In the genomic region with DNA sequence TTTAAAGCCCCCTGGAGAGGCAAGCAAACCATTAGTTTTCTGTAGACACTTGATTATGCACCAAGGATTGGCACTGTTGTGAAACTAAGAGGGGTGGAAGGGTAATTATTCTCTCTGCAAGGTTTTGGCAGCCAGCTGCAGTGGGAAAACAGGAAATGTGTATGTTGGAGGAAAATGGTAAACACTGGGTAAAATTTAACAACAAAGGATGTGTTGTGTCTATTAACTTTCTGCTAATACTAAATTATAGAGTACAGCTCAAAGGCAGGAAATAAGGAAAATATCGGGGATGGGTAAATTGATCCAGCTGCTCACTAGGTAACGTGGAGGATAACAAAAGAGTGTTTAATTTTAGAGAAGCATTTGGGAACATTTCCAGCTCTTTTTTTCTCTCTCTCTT, we compare ENCODE assay signal across 21 cellular contexts. TPM values are rescaled to one million over a fixed set of nuclear protein-coding genes. Genes with fewer than 3 reads are reported as not detected.
DNase-seq lines count a peak whose midpoint lies in the region; ATAC-seq, FAIRE-seq and TF ChIP-seq lines count a peak whose summit lies in the region.
"Had no signal": no experiment of that assay in that cellular context is flagged by ENCODE, and none has a peak within 500 bp of the region (broad histone marks: within the 10 kb centered on the region; RNA-seq: fewer than 3 reads in every experiment).

No MANE protein-coding gene starts in this region.

- no peak overlapping the region for H2AFZ ChIP-seq in endothelial cell of umbilical vein (ENCODE audit: low read depth, low read length)
- H2AFZ ChIP-seq in neuronal stem cell (ENCODE audit: low read length): no peak overlapping the region

- H3K27ac ChIP-seq in endothelial cell of umbilical vein (ENCODE audit: insufficient read depth, low read depth, low read length) (no peak overlapping the region), uterus (peak overlapping the region; percentile 26 to 45), neuronal stem cell (replicated peaks; ENCODE audit: low read length) (no peak overlapping the region)
- H3K27ac ChIP-seq: HL-60, KMS-11 had no signal

- dilution Hi-C loops in endothelial cell of umbilical vein (cut with MboI; ENCODE audit: extremely low pct_ligation_motif_present, low sequenced_read_pairs): no loop called here

- H3K4me2 ChIP-seq in endothelial cell of umbilical vein (ENCODE audit: insufficient read depth, low read length) (no peak overlapping the region), neuronal stem cell (ENCODE audit: insufficient read depth, low read length, poor library complexity, severe bottlenecking) (no peak overlapping the region)
- H3K4me2 ChIP-seq: KMS-11 had no signal

- H3K4me1 ChIP-seq in endothelial cell of umbilical vein (ENCODE audit: control insufficient read depth, extremely low read depth, insufficient read depth, low read length) (peaks cover 7% of the 10 kb centered on the region), uterus (no peaks in the 10 kb centered on the region), neuronal stem cell (ENCODE audit: control insufficient read depth in 2 of 2, insufficient read depth in 1 of 2, low read depth in 1 of 2, low read length in 2 of 2) (no peaks in the 10 kb centered on the region)

- no TSS peak for BruUV-seq in endothelial cell of umbilical vein (replicated peaks; lab: Mats Ljungman, UMichigan)

- no peaks in the 10 kb centered on the region for H3K79me2 ChIP-seq in endothelial cell of umbilical vein (ENCODE audit: control insufficient read depth, insufficient read depth, low read length)

- no peaks in the 10 kb centered on the region for H3K79me1 ChIP-seq in neuronal stem cell (ENCODE audit: low read depth, low read length)

- TF ChIP-seq CTCF in endothelial cell of umbilical vein (IDR thresholded peaks at IDR 0.05; ENCODE audit: extremely low read depth in 1 of 2, insufficient read depth in 1 of 2, low read depth in 1 of 2, low read length in 2 of 2) (no peak), uterus (IDR thresholded peaks at IDR 0.05) (no peak)

- H3K36me3 ChIP-seq in endothelial cell of umbilical vein (ENCODE audit: control insufficient read depth in 2 of 2, extremely low read depth in 1 of 2, insufficient read depth in 2 of 2, low read length in 2 of 2) (no peaks in the 10 kb centered on the region), uterus (no peaks in the 10 kb centered on the region), neuronal stem cell (replicated peaks in 1 of 2; ENCODE audit: control insufficient read depth in 2 of 2, insufficient read depth in 2 of 2, low read length in 2 of 2) (peaks cover 2 to 11% of the 10 kb centered on the region in 2 donors)

- no peak overlapping the region for H3K4me3 Mint-ChIP-seq in activated naive CD4-positive, alpha-beta T cell treated with anti-CD3 and anti-CD28 coated beads, Interleukin-2, amount 10 ng/mL, durations not matched to agents 7 days and 5 days
- H3K4me3 Mint-ChIP-seq in activated naive CD4-positive, alpha-beta T cell treated with anti-CD3 and anti-CD28 coated beads for 36 hours: no peak overlapping the region
- H3K4me3 Mint-ChIP-seq: activated naive CD8-positive, alpha-beta T cell; CD8-positive, alpha-beta memory T cell; natural killer cell had no signal

- H3K23ac ChIP-seq in neuronal stem cell (ENCODE audit: low read depth, low read length, poor library complexity): no peak overlapping the region

- peaks cover 10% of the 10 kb centered on the region for H3K36me3 Mint-ChIP-seq in activated naive CD4-positive, alpha-beta T cell treated with anti-CD3 and anti-CD28 coated beads, Interleukin-2, amount 10 ng/mL, durations not matched to agents 7 days and 5 days
- peaks cover 10% of the 10 kb centered on the region for H3K36me3 Mint-ChIP-seq in activated naive CD4-positive, alpha-beta T cell treated with anti-CD3 and anti-CD28 coated beads for 36 hours (ENCODE audit: low read depth)
- H3K36me3 Mint-ChIP-seq: natural killer cell had no signal

- H3K18ac ChIP-seq in neuronal stem cell (ENCODE audit: low read length): no peak overlapping the region

- CTCF ChIA-PET in activated naive CD4-positive, alpha-beta T cell treated with anti-CD3 and anti-CD28 coated beads, Interleukin-2, amount 10 ng/mL, durations not matched to agents 7 days and 5 days (lab: Charles Lee): no interaction called here
- CTCF ChIA-PET in activated naive CD4-positive, alpha-beta T cell treated with anti-CD3 and anti-CD28 coated beads for 36 hours (lab: Charles Lee): no interaction called here
- CTCF ChIA-PET in endothelial cell of umbilical vein (lab: Charles Lee): interaction anchor here (0.7 to 1.3 kb wide), 5 partner anchors 11 to 356 kb away, joined by 3 to 6 read pairs (median 4); no protein-coding TSS in a partner anchor

- peak overlapping the region; percentile 13 for H3K27ac Mint-ChIP-seq in activated naive CD4-positive, alpha-beta T cell treated with anti-CD3 and anti-CD28 coated beads, Interleukin-2, amount 10 ng/mL, durations not matched to agents 7 days and 5 days
- H3K27ac Mint-ChIP-seq in activated naive CD4-positive, alpha-beta T cell treated with anti-CD3 and anti-CD28 coated beads for 36 hours: no peak overlapping the region
- H3K27ac Mint-ChIP-seq: activated naive CD8-positive, alpha-beta T cell; natural killer cell had no signal

- POLR2A ChIA-PET in endothelial cell of umbilical vein (lab: Charles Lee): no interaction called here

- H2AK5ac ChIP-seq in neuronal stem cell (ENCODE audit: low read depth, low read length): no peak overlapping the region

- no peak for FAIRE-seq in endothelial cell of umbilical vein (lab: Jason Lieb, UNC)
- FAIRE-seq: urothelium cell line had no signal

- H3K4me1 Mint-ChIP-seq in activated naive CD4-positive, alpha-beta T cell treated with anti-CD3 and anti-CD28 coated beads, Interleukin-2, amount 10 ng/mL, durations not matched to agents 7 days and 5 days: no peaks in the 10 kb centered on the region
- no peaks in the 10 kb centered on the region for H3K4me1 Mint-ChIP-seq in activated naive CD4-positive, alpha-beta T cell treated with anti-CD3 and anti-CD28 coated beads for 36 hours (ENCODE audit: low read depth)
- H3K4me1 Mint-ChIP-seq: CD8-positive, alpha-beta memory T cell; natural killer cell had no signal

- no peak for DNase-seq in activated naive CD4-positive, alpha-beta T cell treated with anti-CD3 and anti-CD28 coated beads, Interleukin-2, amount 10 ng/mL, durations not matched to agents 7 days and 5 days
- no peak for DNase-seq in activated naive CD4-positive, alpha-beta T cell treated with anti-CD3 and anti-CD28 coated beads for 36 hours
- peak; percentile 7 for DNase-seq in NCI-H446 treated with DMSO at 0.1 percent for 48 hours (lab: John Stamatoyannopoulos, UW)
- DNase-seq in endothelial cell of umbilical vein (ENCODE audit: low read depth, low spot score): peak; percentile 87
- DNase-seq in uterus: no peak
- DNase-seq in HPDE6-E6E7 (ENCODE audit: extremely low spot score): no peak
- DNase-seq in neuronal stem cell (ENCODE audit: low spot score): no peak
- DNase-seq: activated CD4-positive, alpha-beta T cell treated with anti-CD3 and anti-CD28 coated beads, Interleukin-2, amount 50 U/mL, for 1 hour; activated T-cell treated with anti-CD3 and anti-CD28 coated beads, Interleukin-2, amount 50 U/mL, for 1 hour; CD8-positive, alpha-beta memory T cell; effector memory CD4-positive, alpha-beta T cell; GDM1; natural killer cell; NCI-H187 treated with DMSO at 0.1 percent for 48 hours; OCI-M1; stomach had no signal

- H2BK120ac ChIP-seq in neuronal stem cell (ENCODE audit: low read depth, low read length): no peak overlapping the region

- H3K4ac ChIP-seq in neuronal stem cell (ENCODE audit: low read length): no peak overlapping the region

- H3K9me3 ChIP-seq in endothelial cell of umbilical vein (replicated peaks; ENCODE audit: control insufficient read depth, insufficient read depth, low read length): no peaks in the 10 kb centered on the region
- H3K9me3 ChIP-seq in uterus: no peaks in the 10 kb centered on the region
- no peaks in the 10 kb centered on the region for H3K9me3 ChIP-seq in neuronal stem cell (replicated peaks in 1 of 2; ENCODE audit: control insufficient read depth in 2 of 2, insufficient read depth in 1 of 2, low read depth in 1 of 2, low read length in 2 of 2)
- H3K9me3 ChIP-seq: stomach had no signal

- H2BK15ac ChIP-seq in neuronal stem cell (ENCODE audit: low read length): no peak overlapping the region

- no peak for ATAC-seq in GM18861 (IDR thresholded peaks at IDR 0.05; ENCODE audit: unreplicated experiment)
- ATAC-seq: natural killer cell had no signal

- no peak overlapping the region for H4K8ac ChIP-seq in neuronal stem cell (ENCODE audit: low read depth, low read length)

- WGBS in neuronal stem cell (ENCODE audit: extremely low coverage in 2 of 2, insufficient read length in 2 of 2, insufficient replicate concordance in 1 of 2), 2 donors: no CpG with 5 or more reads among the region's 2 CpGs

- no peaks in the 10 kb centered on the region for H3K9me3 Mint-ChIP-seq in activated naive CD4-positive, alpha-beta T cell treated with anti-CD3 and anti-CD28 coated beads, Interleukin-2, amount 10 ng/mL, durations not matched to agents 7 days and 5 days
- no peaks in the 10 kb centered on the region for H3K9me3 Mint-ChIP-seq in activated naive CD4-positive, alpha-beta T cell treated with anti-CD3 and anti-CD28 coated beads for 36 hours
- H3K9me3 Mint-ChIP-seq: CD8-positive, alpha-beta memory T cell; natural killer cell had no signal

- H4K91ac ChIP-seq in neuronal stem cell (ENCODE audit: low read depth, low read length, poor library complexity): no peak overlapping the region

- no peak overlapping the region for H2BK12ac ChIP-seq in neuronal stem cell (ENCODE audit: low read length)

- intact Hi-C loops in activated naive CD4-positive, alpha-beta T cell treated with anti-CD3 and anti-CD28 coated beads for 36 hours (cut with micrococcal nuclease): no loop called here
- intact Hi-C loops in endothelial cell of umbilical vein (cut with micrococcal nuclease) (no loop called here), uterus (cut with DNase I; ENCODE audit: low total_unique reads) (no loop called here)

- H4K20me1 ChIP-seq in endothelial cell of umbilical vein (replicated peaks; ENCODE audit: control insufficient read depth, extremely low read depth, insufficient read depth, low read length): no peaks in the 10 kb centered on the region

- H3K9ac ChIP-seq in endothelial cell of umbilical vein (replicated peaks; ENCODE audit: extremely low read depth, insufficient read depth, low read length) (no peak overlapping the region), neuronal stem cell (ENCODE audit: low read depth, low read length, poor library complexity) (no peak overlapping the region)
- H3K9ac ChIP-seq: KMS-11 had no signal

- no peak overlapping the region for H3K4me3 ChIP-seq in endothelial cell of umbilical vein (replicated peaks in 1 of 3; ENCODE audit: insufficient read depth in 1 of 3, low read depth in 1 of 3, low read length in 3 of 3)
- no peak overlapping the region for H3K4me3 ChIP-seq in uterus
- H3K4me3 ChIP-seq in neuronal stem cell (ENCODE audit: low read length in 2 of 2): no peak overlapping the region
- H3K4me3 ChIP-seq: stomach had no signal

- no peaks in the 10 kb centered on the region for H3K9me1 ChIP-seq in endothelial cell of umbilical vein (replicated peaks; ENCODE audit: control insufficient read depth, extremely low read depth, insufficient read depth, low read length)

- H3K14ac ChIP-seq in neuronal stem cell (ENCODE audit: low read length): no peak overlapping the region

- H2BK5ac ChIP-seq in neuronal stem cell (ENCODE audit: low read length): no peak overlapping the region

- H3K27me3 Mint-ChIP-seq in activated naive CD4-positive, alpha-beta T cell treated with anti-CD3 and anti-CD28 coated beads, Interleukin-2, amount 10 ng/mL, durations not matched to agents 7 days and 5 days: no peaks in the 10 kb centered on the region
- no peaks in the 10 kb centered on the region for H3K27me3 Mint-ChIP-seq in activated naive CD4-positive, alpha-beta T cell treated with anti-CD3 and anti-CD28 coated beads for 36 hours (ENCODE audit: low read depth)
- H3K27me3 Mint-ChIP-seq: activated naive CD8-positive, alpha-beta T cell; CD8-positive, alpha-beta memory T cell had no signal

- TF ChIP-seq POLR2A in endothelial cell of umbilical vein (IDR thresholded peaks at IDR 0.05; ENCODE audit: low read depth, low read length) (no peak), uterus (IDR thresholded peaks at IDR 0.05) (no peak)

- no peaks in the 10 kb centered on the region for H3K27me3 ChIP-seq in endothelial cell of umbilical vein (ENCODE audit: control insufficient read depth in 2 of 2, insufficient read depth in 2 of 2, low read length in 2 of 2)
- no peaks in the 10 kb centered on the region for H3K27me3 ChIP-seq in uterus
- no peaks in the 10 kb centered on the region for H3K27me3 ChIP-seq in neuronal stem cell (ENCODE audit: control insufficient read depth in 3 of 3, insufficient read depth in 3 of 3, low read depth in 1 of 3, low read length in 3 of 3)
- H3K27me3 ChIP-seq: stomach had no signal

RNA-seq across cellular contexts. Expression of gene TANGO6, which starts 41.5 kb away (rescaled TPM):
- 10 to 100 TPM; 21.6 to 22.3 TPM for total RNA-seq in activated naive CD4-positive, alpha-beta T cell treated with anti-CD3 and anti-CD28 coated beads for 36 hours
- 14.3 and 21.2 TPM in 2 replicates for total RNA-seq in endothelial cell of umbilical vein
- 5.0 and 6.7 TPM in 2 replicates for polyA plus RNA-seq in endothelial cell of umbilical vein
- polyA plus RNA-seq in endothelial cell of umbilical vein (2011; cell fraction: cytosol; rRNA removed): 5.1 and 7.9 TPM in 2 replicates
- polyA plus RNA-seq in endothelial cell of umbilical vein (2011; cell fraction: nucleus; rRNA removed): 8.9 and 10.1 TPM in 2 replicates
- polyA plus RNA-seq in endothelial cell of umbilical vein (2012): 10.4 and 11.4 TPM in 2 replicates
- 107 and 114 TPM in 2 replicates for polyA minus RNA-seq in endothelial cell of umbilical vein
- polyA minus RNA-seq in endothelial cell of umbilical vein (2011; cell fraction: cytosol; rRNA and poly(A)+ RNA removed): 20.4 TPM
- polyA minus RNA-seq in endothelial cell of umbilical vein (2011; cell fraction: nucleus; rRNA and poly(A)+ RNA removed): 45.2 and 60.9 TPM in 2 replicates
- 10 to 100 TPM; 21.5 to 44.9 (median 37.5) TPM for total RNA-seq in uterus
- 3.9 TPM for polyA plus RNA-seq in neuronal stem cell (2013, experiment 1 of 2)
- 3.9 TPM for polyA plus RNA-seq in neuronal stem cell (2013, experiment 2 of 2)

Comparison
In these comparisons a context has a peak if more than half of its experiments do, and no peak if none do; other contexts are left out.
1. DNase-seq: peak in NCI-H446 treated with DMSO at 0.1 percent for 48 hours (single experiment) and endothelial cell of umbilical vein (single experiment); none in activated naive CD4-positive, alpha-beta T cell treated with anti-CD3 and anti-CD28 coated beads, Interleukin-2, amount 10 ng/mL, durations not matched to agents 7 days and 5 days (single experiment), activated naive CD4-positive, alpha-beta T cell treated with anti-CD3 and anti-CD28 coated beads for 36 hours (single experiment), uterus (0 of 2), HPDE6-E6E7 (single experiment) and neuronal stem cell (single experiment).
2. H3K27ac ChIP-seq: peak in uterus (2 of 2); none in endothelial cell of umbilical vein (single experiment) and neuronal stem cell (single experiment).